Comparison of ENCODE assay signal across 14 cellular contexts in genomic region chr18:12921178-12921577, GRCh38. TPM values are rescaled to one million over a fixed set of nuclear protein-coding genes. Genes with fewer than 3 reads are reported as not detected.
DNase-seq lines count a peak whose midpoint lies in the region; ATAC-seq and TF ChIP-seq lines count a peak whose summit lies in the region.
"Had no signal": no experiment of that assay in that cellular context is flagged by ENCODE, and none has a peak within 500 bp of the region (broad histone marks: within the 10 kb centered on the region; RNA-seq: fewer than 3 reads in every experiment).

No MANE protein-coding gene starts in this region.

- peaks cover 14% of the 10 kb centered on the region for H3K4me1 Mint-ChIP-seq in activated CD4-positive, alpha-beta memory T cell treated with anti-CD3 and anti-CD28 coated beads, Interleukin-2, amount 10 ng/mL, durations not matched to agents 7 days and 5 days
- peaks cover 7% of the 10 kb centered on the region for H3K4me1 Mint-ChIP-seq in osteocyte (ENCODE audit: unreplicated experiment)
- H3K4me1 Mint-ChIP-seq: stimulated activated naive B cell treated with anti-CD40 and anti-IgM and Interleukin-4, amounts not matched to agents 10 μg/mL and 1 μg/mL and 100 μg/mL, for 72 hours had no signal

- POLR2A ChIA-PET in activated CD4-positive, alpha-beta memory T cell treated with anti-CD3 and anti-CD28 coated beads, Interleukin-2, amount 10 ng/mL, durations not matched to agents 7 days and 5 days (lab: Charles Lee), result interaction anchor here (0.8 to 2.8 kb wide), 5 partner anchors 9 to 220 kb away, joined by 3 to 10 read pairs (median 4); partner anchors contain the start of gene CEP76

- no peaks in the 10 kb centered on the region for H3K9me3 Mint-ChIP-seq in activated CD4-positive, alpha-beta memory T cell treated with anti-CD3 and anti-CD28 coated beads, Interleukin-2, amount 10 ng/mL, durations not matched to agents 7 days and 5 days
- no peaks in the 10 kb centered on the region for H3K9me3 Mint-ChIP-seq in osteocyte (ENCODE audit: unreplicated experiment)
- H3K9me3 Mint-ChIP-seq: nephron; stimulated activated naive B cell treated with anti-CD40 and anti-IgM and Interleukin-4, amounts not matched to agents 10 μg/mL and 1 μg/mL and 100 μg/mL, for 72 hours had no signal

- ATAC-seq in GM21786 (IDR thresholded peaks at IDR 0.05; ENCODE audit: unreplicated experiment), result peak; percentile 84
- ATAC-seq: Panc1; stimulated activated naive B cell treated with anti-CD40 and anti-IgM and Interleukin-4, amounts not matched to agents 10 μg/mL and 1 μg/mL and 100 μg/mL, for 72 hours had no signal

- CTCF ChIA-PET in activated CD4-positive, alpha-beta memory T cell treated with anti-CD3 and anti-CD28 coated beads, Interleukin-2, amount 10 ng/mL, durations not matched to agents 7 days and 5 days (lab: Charles Lee), result interaction anchor here (0.8 to 3.0 kb wide), 5 partner anchors 13 to 194 kb away, joined by 3 to 16 read pairs (median 4); no protein-coding TSS in a partner anchor

- H3K4me3 Mint-ChIP-seq in activated CD4-positive, alpha-beta memory T cell treated with anti-CD3 and anti-CD28 coated beads, Interleukin-2, amount 10 ng/mL, durations not matched to agents 7 days and 5 days, result peak overlapping the region; percentile 4
- H3K4me3 Mint-ChIP-seq in osteocyte (ENCODE audit: unreplicated experiment), result no peak overlapping the region
- H3K4me3 Mint-ChIP-seq: nephron; stimulated activated naive B cell treated with anti-CD40 and anti-IgM and Interleukin-4, amounts not matched to agents 10 μg/mL and 1 μg/mL and 100 μg/mL, for 72 hours had no signal

- intact Hi-C loops in head of caudate nucleus (cut with DNase I), result no loop called here

- H3K27me3 Mint-ChIP-seq in activated CD4-positive, alpha-beta memory T cell treated with anti-CD3 and anti-CD28 coated beads, Interleukin-2, amount 10 ng/mL, durations not matched to agents 7 days and 5 days, result peaks cover 17% of the 10 kb centered on the region
- no peaks in the 10 kb centered on the region for H3K27me3 Mint-ChIP-seq in osteocyte (ENCODE audit: unreplicated experiment)

- no peak for TF ChIP-seq CTCF in osteocyte (IDR thresholded peaks at IDR 0.05)

- peak; percentile 69 for DNase-seq in activated effector memory CD4-positive, alpha-beta T cell treated with anti-CD3 and anti-CD28 coated beads, Interleukin-2, amount 50 U/mL, for 16 hours
- no peak for DNase-seq in activated effector memory CD4-positive, alpha-beta T cell treated with Interleukin-2 at 50 U/mL for 16 hours
- DNase-seq in activated CD4-positive, alpha-beta memory T cell treated with anti-CD3 and anti-CD28 coated beads, Interleukin-2, amount 10 ng/mL, durations not matched to agents 7 days and 5 days, result peak; percentile 27
- DNase-seq in stimulated activated CD8-positive, alpha-beta memory T cell treated with anti-CD3 and anti-CD28 coated beads, Interleukin-4, amount 100 ng/mL, for 24 hours (ENCODE audit: low read depth), result peak; percentile 7
- no peak for DNase-seq in NCI-H128 (lab: John Stamatoyannopoulos, UW; ENCODE audit: unreplicated experiment)
- DNase-seq in osteocyte (ENCODE audit: extremely low spot score, unreplicated experiment), result no peak
- DNase-seq in head of caudate nucleus, result no peak
- DNase-seq: NCI-H187; spleen; stimulated activated naive B cell treated with anti-CD40 and anti-IgM and Interleukin-4, amounts not matched to agents 10 μg/mL and 1 μg/mL and 100 μg/mL, for 72 hours; T1000 had no signal

- no peaks in the 10 kb centered on the region for H3K36me3 Mint-ChIP-seq in activated CD4-positive, alpha-beta memory T cell treated with anti-CD3 and anti-CD28 coated beads, Interleukin-2, amount 10 ng/mL, durations not matched to agents 7 days and 5 days (ENCODE audit: low read depth)
- no peaks in the 10 kb centered on the region for H3K36me3 Mint-ChIP-seq in osteocyte (ENCODE audit: unreplicated experiment)
- H3K36me3 Mint-ChIP-seq: stimulated activated naive B cell treated with anti-CD40 and anti-IgM and Interleukin-4, amounts not matched to agents 10 μg/mL and 1 μg/mL and 100 μg/mL, for 72 hours had no signal

- peak overlapping the region; percentile 10 for H3K27ac Mint-ChIP-seq in activated CD4-positive, alpha-beta memory T cell treated with anti-CD3 and anti-CD28 coated beads, Interleukin-2, amount 10 ng/mL, durations not matched to agents 7 days and 5 days
- no peak overlapping the region for H3K27ac Mint-ChIP-seq in osteocyte (ENCODE audit: unreplicated experiment)
- H3K27ac Mint-ChIP-seq: nephron; stimulated activated naive B cell treated with anti-CD40 and anti-IgM and Interleukin-4, amounts not matched to agents 10 μg/mL and 1 μg/mL and 100 μg/mL, for 72 hours had no signal

RNA-seq across cellular contexts. Expression of gene SEH1L, which starts 26.6 kb away (rescaled TPM):
- total RNA-seq in activated CD4-positive, alpha-beta memory T cell treated with anti-CD3 and anti-CD28 coated beads, Interleukin-2, amount 10 ng/mL, durations not matched to agents 7 days and 5 days, result 10 to 100 TPM; 36.3 to 41.6 TPM
- total RNA-seq in osteocyte, result 47.5 and 48.0 TPM in 2 replicates

RNA-seq across cellular contexts. Expression of gene PTPN2, which starts 37.1 kb away (rescaled TPM):
- total RNA-seq in activated CD4-positive, alpha-beta memory T cell treated with anti-CD3 and anti-CD28 coated beads, Interleukin-2, amount 10 ng/mL, durations not matched to agents 7 days and 5 days, result 10 to 100 TPM; 82.9 to 90.8 TPM
- total RNA-seq in osteocyte, result 27.1 and 28.6 TPM in 2 replicates

Comparison
In these comparisons a context has a peak if more than half of its experiments do, and no peak if none do; other contexts are left out.
1. DNase-seq: peak in activated effector memory CD4-positive, alpha-beta T cell treated with anti-CD3 and anti-CD28 coated beads, Interleukin-2, amount 50 U/mL, for 16 hours (single experiment), activated CD4-positive, alpha-beta memory T cell treated with anti-CD3 and anti-CD28 coated beads, Interleukin-2, amount 10 ng/mL, durations not matched to agents 7 days and 5 days (single experiment) and stimulated activated CD8-positive, alpha-beta memory T cell treated with anti-CD3 and anti-CD28 coated beads, Interleukin-4, amount 100 ng/mL, for 24 hours (single experiment); none in activated effector memory CD4-positive, alpha-beta T cell treated with Interleukin-2 at 50 U/mL for 16 hours (single experiment), NCI-H128 (single experiment), osteocyte (single experiment) and head of caudate nucleus (0 of 42).